In genomic region chr14:68713782-68714181, GRCh38 we compare ENCODE assay signal across 13 cellular contexts.
"Had no signal": no experiment of that assay in that cellular context is flagged by ENCODE, and none has a peak within 500 bp of the region (broad histone marks: within the 10 kb centered on the region; RNA-seq: fewer than 3 reads in every experiment).

No MANE protein-coding gene starts in this region.

- H3K27ac ChIP-seq: tibial nerve had no signal

- H3K9me3 ChIP-seq: tibial nerve had no signal

- DNase-seq: activated CD4-positive, CD25-positive, alpha-beta regulatory T cell; activated naive CD4-positive, alpha-beta T cell treated with anti-CD3 and anti-CD28 coated beads, Interleukin-2, amount 50 U/mL, for 16 hours; activated T-cell treated with anti-CD3 and anti-CD28 coated beads for 4 hours; amniotic stem cell; central memory CD4-positive, alpha-beta T cell; cortex of kidney; effector CD8-positive, alpha-beta T cell; foreskin fibroblast; glutamatergic neuron; stimulated activated naive CD4-positive, alpha-beta T cell; SW 1271 had no signal

- H3K27ac Mint-ChIP-seq: activated T-helper 2 cell treated with anti-CD3 and anti-CD28 coated beads, Interferon-gamma antibody, Interleukin-2, Interleukin-4, amounts not matched to agents 10 μg/mL and 5 μg/mL and 100 μg/mL, durations not matched to agents 14 hours and 24 hours and 36 hours had no signal

- H3K36me3 ChIP-seq: tibial nerve had no signal

- H3K27me3 ChIP-seq: tibial nerve had no signal

- H3K9me3 Mint-ChIP-seq: activated T-helper 2 cell treated with anti-CD3 and anti-CD28 coated beads, Interferon-gamma antibody, Interleukin-2, Interleukin-4, amounts not matched to agents 10 μg/mL and 5 μg/mL and 100 μg/mL, durations not matched to agents 14 hours and 24 hours and 36 hours had no signal

- H3K4me1 ChIP-seq: tibial nerve had no signal

- H3K4me3 ChIP-seq: tibial nerve had no signal
